ENCODE assay signal across 13 cellular contexts in genomic region chr10:3069876-3070275, GRCh38. TPM values are rescaled to one million over a fixed set of nuclear protein-coding genes. Genes with fewer than 3 reads are reported as not detected.
DNase-seq lines count a peak whose midpoint lies in the region; ATAC-seq and TF ChIP-seq lines count a peak whose summit lies in the region.
"Had no signal": no experiment of that assay in that cellular context is flagged by ENCODE, and none has a peak within 500 bp of the region (broad histone marks: within the 10 kb centered on the region; RNA-seq: fewer than 3 reads in every experiment).

No MANE protein-coding gene starts in this region.

- intact Hi-C loops in sciatic nerve (cut with DNase I), result no loop called here
- intact Hi-C loops in posterior cingulate gyrus (cut with DNase I), result no loop called here

- H3K27ac Mint-ChIP-seq in stimulated activated naive CD8-positive, alpha-beta T cell treated with anti-CD3 and anti-CD28 coated beads, Interleukin-15, Interleukin-2, amounts not matched to agents 100 ng/mL and 50 ng/mL, for 24 hours, result peak overlapping the region; percentile 89

- H3K4me3 ChIP-seq in WI38 (ENCODE audit: low read depth, low read length), result peak overlapping the region; percentile 90
- peak overlapping the region; percentile 84 for H3K4me3 ChIP-seq in fibroblast of the aortic adventitia (ENCODE audit: low read depth, low read length)

- DNase-seq in stimulated activated naive CD8-positive, alpha-beta T cell treated with anti-CD3 and anti-CD28 coated beads, Interleukin-15, Interleukin-2, amounts not matched to agents 100 U/mL and 50 U/mL, for 24 hours, result no peak
- DNase-seq in fibroblast of the aortic adventitia (ENCODE audit: low read depth) (no peak), sciatic nerve (ENCODE audit: low spot score) (no peak), posterior cingulate gyrus (no peak)
- DNase-seq: aorta; foreskin melanocyte; NCI-H2227 treated with DMSO at 0.1 percent for 48 hours; stimulated activated CD4-positive, alpha-beta T cell treated with anti-CD3 and anti-CD28 coated beads, Interleukin-1b, Interleukin-23, amount 100 ng/mL, for 48 hours; thyroid gland had no signal

- TF ChIP-seq CTCF in WI38 (IDR thresholded peaks at IDR 0.05; ENCODE audit: low read depth, low read length) (no peak), fibroblast of the aortic adventitia (IDR thresholded peaks at IDR 0.05; ENCODE audit: insufficient read depth, low read length) (no peak)

- H3K27me3 Mint-ChIP-seq in stimulated activated naive CD8-positive, alpha-beta T cell treated with anti-CD3 and anti-CD28 coated beads, Interleukin-15, Interleukin-2, amounts not matched to agents 100 ng/mL and 50 ng/mL, for 24 hours, result peaks cover 7% of the 10 kb centered on the region

- peak overlapping the region; percentile 87 for H3K4me3 Mint-ChIP-seq in stimulated activated naive CD8-positive, alpha-beta T cell treated with anti-CD3 and anti-CD28 coated beads, Interleukin-15, Interleukin-2, amounts not matched to agents 100 ng/mL and 50 ng/mL, for 24 hours

- peaks cover 56% of the 10 kb centered on the region for H3K36me3 Mint-ChIP-seq in stimulated activated naive CD8-positive, alpha-beta T cell treated with anti-CD3 and anti-CD28 coated beads, Interleukin-15, Interleukin-2, amounts not matched to agents 100 ng/mL and 50 ng/mL, for 24 hours (ENCODE audit: low read depth)

- no peaks in the 10 kb centered on the region for H3K9me3 Mint-ChIP-seq in stimulated activated naive CD8-positive, alpha-beta T cell treated with anti-CD3 and anti-CD28 coated beads, Interleukin-15, Interleukin-2, amounts not matched to agents 100 ng/mL and 50 ng/mL, for 24 hours

- no peak for ATAC-seq in stimulated activated naive CD8-positive, alpha-beta T cell treated with anti-CD3 and anti-CD28 coated beads, Interleukin-15, Interleukin-2, amounts not matched to agents 100 U/mL and 50 U/mL, for 24 hours
- no peak for ATAC-seq in GM19395 (IDR thresholded peaks at IDR 0.05; ENCODE audit: unreplicated experiment)
- ATAC-seq in sciatic nerve, result no peak
- no peak for ATAC-seq in GM21367 (IDR thresholded peaks at IDR 0.05; ENCODE audit: unreplicated experiment)

- H3K4me1 Mint-ChIP-seq in stimulated activated naive CD8-positive, alpha-beta T cell treated with anti-CD3 and anti-CD28 coated beads, Interleukin-15, Interleukin-2, amounts not matched to agents 100 ng/mL and 50 ng/mL, for 24 hours (ENCODE audit: low read depth), result peaks cover 57% of the 10 kb centered on the region

RNA-seq across cellular contexts. Expression of gene PFKP, which starts 2.5 kb away (rescaled TPM):
- total RNA-seq in fibroblast of the aortic adventitia (ENCODE audit: low replicate concordance) (39.1 and 111 TPM in 2 replicates), sciatic nerve (41.3 TPM)
